1 cellular context compared by ENCODE assay signal in genomic region chr11:86537541-86538222, GRCh38.
TF ChIP-seq lines count a peak whose summit lies in the region.

No MANE protein-coding gene starts in this region.

TF ChIP-seq in liver, 16 proteins besides CTCF, POLR2A, EP300 and RAD21 (continued from another document):
- TF ChIP-seq MAX (IDR thresholded peaks at IDR 0.05) (no peak), TAF1 (conservative IDR thresholded peaks at IDR 0.05) (no peak), RXRA (IDR thresholded peaks at IDR 0.05) (no peak)
